ENCODE assay signal across 13 cellular contexts in the genomic region with DNA sequence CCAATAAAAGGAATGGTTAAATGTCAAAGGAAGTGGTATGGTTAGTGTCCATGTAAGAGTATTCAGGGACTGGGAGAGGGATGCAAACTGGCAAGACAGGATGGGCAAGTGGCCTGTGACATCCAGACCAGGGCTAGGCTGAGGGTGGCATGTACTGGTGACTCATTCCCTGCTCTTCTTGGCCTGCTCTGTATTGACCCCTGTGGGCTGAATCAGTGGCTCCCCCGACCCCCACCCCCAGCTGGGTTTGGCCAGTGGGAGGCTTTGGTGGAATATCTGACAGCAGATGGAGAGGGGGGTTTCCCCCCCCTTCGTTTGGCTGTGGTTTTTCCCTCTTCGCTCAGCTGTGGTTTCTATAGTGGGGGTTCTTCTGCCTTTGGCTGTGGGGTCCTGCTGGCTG.
A peak's percentile ranks its signal among the peaks of the same experiment; 100 is the strongest.
DNase-seq lines count a peak whose midpoint lies in the region; ATAC-seq and TF ChIP-seq lines count a peak whose summit lies in the region.
"Had no signal": no experiment of that assay in that cellular context is flagged by ENCODE, and none has a peak within 500 bp of the region (broad histone marks: within the 10 kb centered on the region; RNA-seq: fewer than 3 reads in every experiment).

No MANE protein-coding gene starts in this region.

- H3K27ac Mint-ChIP-seq in memory B cell: peak overlapping the region; percentile 49
- H3K27ac Mint-ChIP-seq: CD4-positive, CD25-positive, alpha-beta regulatory T cell had no signal

- 58% methylated on average over 3 of the region's 3 CpGs for WGBS in esophagus muscularis mucosa

- no peak overlapping the region for H3K4me3 Mint-ChIP-seq in memory B cell
- H3K4me3 Mint-ChIP-seq: CD4-positive, CD25-positive, alpha-beta regulatory T cell had no signal

- no peaks in the 10 kb centered on the region for H3K9me3 Mint-ChIP-seq in memory B cell
- H3K9me3 Mint-ChIP-seq: CD4-positive, CD25-positive, alpha-beta regulatory T cell had no signal

- H3K4me1 ChIP-seq in BLaER1 treated with 17β-estradiol and CSF1 and Interleukin-3, amounts not matched to agents 10 nM and 100 nM: peaks cover 0 to 54% (median 43%) of the 10 kb centered on the region in 10 experiments; a peak in 18 of 20 replicates
- H3K4me1 ChIP-seq in esophagus muscularis mucosa: peaks cover 6 to 40% (median 24%) of the 10 kb centered on the region in 4 donors
- H3K4me1 ChIP-seq: Caco-2 had no signal

- no peak for ATAC-seq in memory B cell (ENCODE audit: low read depth)

- no peaks in the 10 kb centered on the region for H3K27me3 ChIP-seq in BLaER1 treated with 17β-estradiol and CSF1 and Interleukin-3, amounts not matched to agents 10 nM and 100 nM
- H3K27me3 ChIP-seq in esophagus muscularis mucosa: no peaks in the 10 kb centered on the region

- intact Hi-C loops in esophagus muscularis mucosa (cut with DNase I): loop anchor here (5.0 to 10.0 kb wide), 2 partner anchors 228 to 331 kb away; no protein-coding TSS in a partner anchor

- H4K20me1 ChIP-seq in BLaER1 treated with 17β-estradiol and CSF1 and Interleukin-3, amounts not matched to agents 10 nM and 100 nM: peaks cover 0 to 6% (median 0%) of the 10 kb centered on the region in 11 experiments; a peak in 1 of 22 replicates

- TF ChIP-seq POLR2A in esophagus muscularis mucosa (IDR thresholded peaks at IDR 0.05; ENCODE audit: low read depth): no peak

- H3K4me1 Mint-ChIP-seq in memory B cell: peaks cover 38% of the 10 kb centered on the region
- H3K4me1 Mint-ChIP-seq: CD4-positive, CD25-positive, alpha-beta regulatory T cell had no signal

- no peaks in the 10 kb centered on the region for H3K9me3 ChIP-seq in BLaER1 treated with 17β-estradiol and CSF1 and Interleukin-3, amounts not matched to agents 10 nM and 100 nM (replicated peaks in 1 of 11)
- H3K9me3 ChIP-seq in esophagus muscularis mucosa: no peaks in the 10 kb centered on the region
- H3K9me3 ChIP-seq: Caco-2 had no signal

- H3K27ac ChIP-seq in BLaER1 treated with 17β-estradiol and CSF1 and Interleukin-3, amounts not matched to agents 10 nM and 100 nM: no peak overlapping the region
- no peak overlapping the region for H3K27ac ChIP-seq in esophagus muscularis mucosa (replicated peaks in 1 of 4)
- H3K27ac ChIP-seq: PC-9 had no signal

- H3K4me2 ChIP-seq in BLaER1 treated with 17β-estradiol and CSF1 and Interleukin-3, amounts not matched to agents 10 nM and 100 nM: peak overlapping the region in 9 of 11 experiments; percentile 33 to 65 (median 55); a peak in 18 of 22 replicates
- H3K4me2 ChIP-seq: PC-9 had no signal

- TF ChIP-seq EP300 in esophagus muscularis mucosa (IDR thresholded peaks at IDR 0.05): no peak

- DNase-seq in ELF-1 (ENCODE audit: low read depth, low spot score) (peak; percentile 20), astrocyte of the hippocampus (ENCODE audit: low read depth, low spot score) (peak; percentile 16), memory B cell (ENCODE audit: low spot score in 2 of 2) (no peak), esophagus muscularis mucosa (ENCODE audit: extremely low spot score) (no peak)
- no peak for DNase-seq in stimulated activated CD4-positive, alpha-beta T cell treated with anti-CD3 and anti-CD28 coated beads, Interleukin-4, amount 100 ng/mL, for 4 hours
- DNase-seq in activated effector memory CD4-positive, alpha-beta T cell treated with Interleukin-2 at 50 U/mL for 16 hours: no peak
- DNase-seq: NCI-H1417 treated with DMSO at 0.1 percent for 48 hours, NCI-H2171 treated with DMSO at 0.1 percent for 48 hours, NCI-H446 treated with DMSO at 0.1 percent for 48 hours had no signal

- peaks cover 3% of the 10 kb centered on the region for H3K27me3 Mint-ChIP-seq in memory B cell

- no peak overlapping the region for H3K4me3 ChIP-seq in BLaER1 treated with 17β-estradiol and CSF1 and Interleukin-3, amounts not matched to agents 10 nM and 100 nM
- H3K4me3 ChIP-seq in esophagus muscularis mucosa: no peak overlapping the region
- H3K4me3 ChIP-seq: PC-9 had no signal

- H3K36me3 Mint-ChIP-seq in memory B cell: no peaks in the 10 kb centered on the region
- H3K36me3 Mint-ChIP-seq: CD4-positive, CD25-positive, alpha-beta regulatory T cell had no signal

- TF ChIP-seq CTCF in esophagus muscularis mucosa (IDR thresholded peaks at IDR 0.05): no peak

- no peak overlapping the region for H3K9ac ChIP-seq in BLaER1 treated with 17β-estradiol and CSF1 and Interleukin-3, amounts not matched to agents 10 nM and 100 nM

- H3K36me3 ChIP-seq in BLaER1 treated with 17β-estradiol and CSF1 and Interleukin-3, amounts not matched to agents 10 nM and 100 nM: no peaks in the 10 kb centered on the region
- peaks cover 4 to 20% (median 7%) of the 10 kb centered on the region in 4 donors for H3K36me3 ChIP-seq in esophagus muscularis mucosa

Comparison
In these comparisons a context has a peak if more than half of its experiments do, and no peak if none do; other contexts are left out.
1. DNase-seq: peak in ELF-1 (single experiment) and astrocyte of the hippocampus (single experiment); none in memory B cell (0 of 2), esophagus muscularis mucosa (single experiment), stimulated activated CD4-positive, alpha-beta T cell treated with anti-CD3 and anti-CD28 coated beads, Interleukin-4, amount 100 ng/mL, for 4 hours (0 of 2) and activated effector memory CD4-positive, alpha-beta T cell treated with Interleukin-2 at 50 U/mL for 16 hours (single experiment).